8 cellular contexts compared by ENCODE assay signal in genomic region chr6:104771258-104771832, GRCh38.
A peak's percentile ranks its signal among the peaks of the same experiment; 100 is the strongest.
DNase-seq lines count a peak whose midpoint lies in the region; ATAC-seq and TF ChIP-seq lines count a peak whose summit lies in the region.

No MANE protein-coding gene starts in this region.

- POLR2A ChIA-PET in A673 (lab: Charles Lee; ENCODE audit: low non-redundant PET) = no interaction called here

- intact Hi-C loops in A673 (cut with micrococcal nuclease; ENCODE audit: unreplicated experiment) = loop anchor here (1.0 kb wide), 2 partner anchors 88 to 244 kb away; no protein-coding TSS in a partner anchor

- no TSS peak for BruUV-seq in A673 (replicated peaks; lab: Mats Ljungman, UMichigan)

- no peak overlapping the region for H3K27ac ChIP-seq in A673 (ENCODE audit: low read depth, low read length, poor library complexity, severe bottlenecking)

- DNase-seq in A673 (ENCODE audit: low spot score) (peak; percentile 59), GM03348 (ENCODE audit: low spot score) (peak; percentile 42), NCI-H2029 treated with DMSO at 0.1 percent for 48 hours (lab: John Stamatoyannopoulos, UW) (peak; percentile 47), T47D (ENCODE audit: low read depth in 1 of 2, low spot score in 1 of 2) (peak; percentile 8 to 18), lung microvascular endothelial cell (ENCODE audit: low read depth in 2 of 2) (peak; percentile 41 to 45), mesenteric fat pad (ENCODE audit: low spot score) (no peak)

- CTCF ChIA-PET in A673 (lab: Charles Lee) = no interaction called here

- in situ Hi-C loops in T47D (cut with HindIII; ENCODE audit: low pct_unique_long_range_greater_than_20kb, low sequenced_read_pairs) = no loop called here

- H3K9me3 ChIP-seq in A673 (ENCODE audit: low read depth, low read length, poor library complexity, severe bottlenecking) = no peaks in the 10 kb centered on the region

- TF ChIP-seq CTCF in A673 (conservative IDR thresholded peaks at IDR 0.05; ENCODE audit: low read depth, low read length) = peak; percentile 74

- no peaks in the 10 kb centered on the region for H3K27me3 ChIP-seq in A673 (replicated peaks; ENCODE audit: insufficient read depth, low read depth, low read length, poor library complexity)

- H3K4me1 ChIP-seq in A673 (ENCODE audit: insufficient read depth, low read length, poor library complexity, severe bottlenecking) = no peaks in the 10 kb centered on the region

- H3K4me3 ChIP-seq in A673 (ENCODE audit: low read depth, low read length, poor library complexity, severe bottlenecking) = no peak overlapping the region

- peak; percentile 87 for ATAC-seq in HG02623 (IDR thresholded peaks at IDR 0.05; ENCODE audit: unreplicated experiment)
- no peak for ATAC-seq in HG02588 (IDR thresholded peaks at IDR 0.05; ENCODE audit: unreplicated experiment)

- H3K36me3 ChIP-seq in A673 (ENCODE audit: insufficient read depth, low read length, poor library complexity, severe bottlenecking) = peaks cover 4% of the 10 kb centered on the region
